In genomic region chr14:74608959-74609611, GRCh38 we compare ENCODE assay signal across 8 cellular contexts. TPM values are rescaled to one million over a fixed set of nuclear protein-coding genes. Genes with fewer than 3 reads are reported as not detected.
DNase-seq lines count a peak whose midpoint lies in the region; ATAC-seq and TF ChIP-seq lines count a peak whose summit lies in the region.

No MANE protein-coding gene starts in this region.

- TF ChIP-seq CTCF in GM12801 (IDR thresholded peaks at IDR 0.05; ENCODE audit: extremely low read depth, insufficient read length) (peak; percentile 94), parathyroid adenoma (IDR thresholded peaks at IDR 0.05) (peak; percentile 97), type B pancreatic cell (conservative IDR thresholded peaks at IDR 0.05) (peak; percentile 96)

- intact Hi-C loops in activated naive CD4-positive, alpha-beta T cell treated with anti-CD3 and anti-CD28 coated beads for 36 hours (cut with micrococcal nuclease): loop anchor here (1.0 to 2.0 kb wide), 9 partner anchors 25 to 694 kb away; partner anchors contain the start of genes AREL1, FCF1 and YLPM1

- H3K27ac ChIP-seq in parathyroid adenoma: no peak overlapping the region

- no peak overlapping the region for H3K4me2 ChIP-seq in parathyroid adenoma (ENCODE audit: low read length)

- peaks cover 5% of the 10 kb centered on the region for H3K27me3 ChIP-seq in parathyroid adenoma (ENCODE audit: control insufficient read depth, insufficient read depth, low read length)

- H3K9ac ChIP-seq in parathyroid adenoma: no peak overlapping the region

- no peaks in the 10 kb centered on the region for H3K9me3 Mint-ChIP-seq in activated naive CD4-positive, alpha-beta T cell treated with anti-CD3 and anti-CD28 coated beads for 36 hours
- H3K9me3 Mint-ChIP-seq in type B pancreatic cell: no peaks in the 10 kb centered on the region

- H3K27me3 Mint-ChIP-seq in activated naive CD4-positive, alpha-beta T cell treated with anti-CD3 and anti-CD28 coated beads for 36 hours (ENCODE audit: low read depth): peaks cover 10% of the 10 kb centered on the region
- H3K27me3 Mint-ChIP-seq in type B pancreatic cell: peaks cover 38% of the 10 kb centered on the region

- no peak for ATAC-seq in GM21619 (IDR thresholded peaks at IDR 0.05; ENCODE audit: unreplicated experiment)

- no peak overlapping the region for H3K4me3 ChIP-seq in parathyroid adenoma (ENCODE audit: low read depth, low read length)

- peaks cover 8% of the 10 kb centered on the region for H3K4me1 ChIP-seq in parathyroid adenoma

- no peaks in the 10 kb centered on the region for H3K9me3 ChIP-seq in parathyroid adenoma (ENCODE audit: control insufficient read depth, low read length)

- no peak overlapping the region for H3K27ac Mint-ChIP-seq in activated naive CD4-positive, alpha-beta T cell treated with anti-CD3 and anti-CD28 coated beads for 36 hours
- peak overlapping the region; percentile 46 for H3K27ac Mint-ChIP-seq in type B pancreatic cell

- CTCF ChIA-PET in activated naive CD4-positive, alpha-beta T cell treated with anti-CD3 and anti-CD28 coated beads for 36 hours (lab: Charles Lee): interaction anchor here (0.6 to 2.9 kb wide), 47 partner anchors 9 to 480 kb away, joined by 3 to 30 read pairs (median 4); partner anchors contain the start of gene PROX2

- peaks cover 19% of the 10 kb centered on the region for H3K4me1 Mint-ChIP-seq in activated naive CD4-positive, alpha-beta T cell treated with anti-CD3 and anti-CD28 coated beads for 36 hours (ENCODE audit: low read depth)
- peaks cover 6% of the 10 kb centered on the region for H3K4me1 Mint-ChIP-seq in type B pancreatic cell (ENCODE audit: unreplicated experiment)

- no peak overlapping the region for H2AFZ ChIP-seq in parathyroid adenoma

- H3K36me3 Mint-ChIP-seq in activated naive CD4-positive, alpha-beta T cell treated with anti-CD3 and anti-CD28 coated beads for 36 hours (ENCODE audit: low read depth): no peaks in the 10 kb centered on the region
- H3K36me3 Mint-ChIP-seq in type B pancreatic cell: no peaks in the 10 kb centered on the region

- no peaks in the 10 kb centered on the region for H3K79me2 ChIP-seq in parathyroid adenoma

- no peaks in the 10 kb centered on the region for H3K36me3 ChIP-seq in parathyroid adenoma (ENCODE audit: control insufficient read depth, insufficient read depth, low read length)

- no peak overlapping the region for H3K4me3 Mint-ChIP-seq in activated naive CD4-positive, alpha-beta T cell treated with anti-CD3 and anti-CD28 coated beads for 36 hours
- peak overlapping the region; percentile 71 for H3K4me3 Mint-ChIP-seq in type B pancreatic cell

- DNase-seq in NCI-H1048 (lab: John Stamatoyannopoulos, UW): peak; percentile 40
- DNase-seq in SK-N-DZ (ENCODE audit: low spot score): peak; percentile 72
- peak; percentile 96 for DNase-seq in activated naive CD4-positive, alpha-beta T cell treated with anti-CD3 and anti-CD28 coated beads for 36 hours
- peak; percentile 73 for DNase-seq in globus pallidus (ENCODE audit: low spot score)
- peak; percentile 85 for DNase-seq in type B pancreatic cell (ENCODE audit: extremely low spot score, unreplicated experiment)

RNA-seq across cellular contexts. Expression of gene LTBP2, which starts 3.0 kb away (rescaled TPM):
- 0.01 TPM in 1 of 2 replicates, not detected in the other for polyA plus RNA-seq in SK-N-DZ (2014; cell fraction: cytosol; rRNA removed)
- polyA plus RNA-seq in SK-N-DZ (2014; cell fraction: nucleus; rRNA removed): not detected in 2 replicates
- total RNA-seq in activated naive CD4-positive, alpha-beta T cell treated with anti-CD3 and anti-CD28 coated beads for 36 hours: under 1 TPM; 0.32 to 0.55 TPM
- 1.1 and 2.4 TPM in 2 replicates for total RNA-seq in type B pancreatic cell (ENCODE audit: low replicate concordance)

Comparison
In these comparisons a context has a peak if more than half of its experiments do, and no peak if none do; other contexts are left out.
1. DNase-seq: peak in every context shown above with its lines; median percentile 96 in activated naive CD4-positive, alpha-beta T cell treated with anti-CD3 and anti-CD28 coated beads for 36 hours; 85 in type B pancreatic cell; 73 in globus pallidus; 72 in SK-N-DZ; 40 in NCI-H1048.